ENCODE assay signal across 9 cellular contexts in genomic region chr6:88983532-88983931, GRCh38. TPM values are rescaled to one million over a fixed set of nuclear protein-coding genes. Genes with fewer than 3 reads are reported as not detected.
A peak's percentile ranks its signal among the peaks of the same experiment; 100 is the strongest.
DNase-seq lines count a peak whose midpoint lies in the region; ATAC-seq and TF ChIP-seq lines count a peak whose summit lies in the region.
"Had no signal": no experiment of that assay in that cellular context is flagged by ENCODE, and none has a peak within 500 bp of the region (broad histone marks: within the 10 kb centered on the region; RNA-seq: fewer than 3 reads in every experiment).

No MANE protein-coding gene starts in this region.

- H3K27me3 ChIP-seq in SJCRH30 (no peaks in the 10 kb centered on the region), gastroesophageal sphincter (no peaks in the 10 kb centered on the region), spleen (replicated peaks in 1 of 7) (no peaks in the 10 kb centered on the region)

- H3K4me1 ChIP-seq in SJCRH30 (peaks cover 3% of the 10 kb centered on the region; the same call in 1 of the 2 replicates), gastroesophageal sphincter (peaks cover 0 to 15% (median 5%) of the 10 kb centered on the region in 3 donors), spleen (peaks cover 0 to 12% (median 6%) of the 10 kb centered on the region in 6 donors)

- no peak overlapping the region for H3K27ac ChIP-seq in SJCRH30
- no peak overlapping the region for H3K27ac ChIP-seq in gastroesophageal sphincter
- H3K27ac ChIP-seq in spleen, result no peak overlapping the region

- ATAC-seq in gastroesophageal sphincter, result no peak
- no peak for ATAC-seq in HG03196 (IDR thresholded peaks at IDR 0.05; ENCODE audit: unreplicated experiment)
- no peak for ATAC-seq in GM18907 (IDR thresholded peaks at IDR 0.05; ENCODE audit: unreplicated experiment)

- no peak overlapping the region for H3K4me3 Mint-ChIP-seq in activated naive CD4-positive, alpha-beta T cell treated with anti-CD3 and anti-CD28 coated beads for 36 hours

- no peak overlapping the region for H3K27ac Mint-ChIP-seq in activated naive CD4-positive, alpha-beta T cell treated with anti-CD3 and anti-CD28 coated beads for 36 hours

- H3K4me1 Mint-ChIP-seq in activated naive CD4-positive, alpha-beta T cell treated with anti-CD3 and anti-CD28 coated beads for 36 hours (ENCODE audit: low read depth), result no peaks in the 10 kb centered on the region

- CTCF ChIA-PET in activated naive CD4-positive, alpha-beta T cell treated with anti-CD3 and anti-CD28 coated beads for 36 hours (lab: Charles Lee), result interaction anchor here (0.6 to 3.6 kb wide), 18 partner anchors 9 to 626 kb away, joined by 3 to 55 read pairs (median 5); partner anchors contain the start of genes PM20D2, PNRC1 and SRSF12

- no peaks in the 10 kb centered on the region for H3K27me3 Mint-ChIP-seq in activated naive CD4-positive, alpha-beta T cell treated with anti-CD3 and anti-CD28 coated beads for 36 hours (ENCODE audit: low read depth)

- DNase-seq in activated naive CD4-positive, alpha-beta T cell treated with anti-CD3 and anti-CD28 coated beads for 36 hours, result peak; percentile 25
- no peak for DNase-seq in activated naive CD4-positive, alpha-beta T cell (lab: John Stamatoyannopoulos, UW)
- DNase-seq in SJCRH30 (peak; percentile 17 to 57), spleen (no peak), GOT3 (lab: John Stamatoyannopoulos, UW) (no peak)

- TF ChIP-seq CTCF in gastroesophageal sphincter (IDR thresholded peaks at IDR 0.05) (peak in 3 of 4 experiments; percentile 11 to 52 (median 43)), spleen (IDR thresholded peaks at IDR 0.05 in 8 of 11, conservative IDR thresholded peaks at IDR 0.05 in 3 of 11) (peak in 9 of 11 experiments; percentile 20 to 58 (median 36))

- H3K9me3 ChIP-seq in SJCRH30 (replicated peaks) (no peaks in the 10 kb centered on the region), gastroesophageal sphincter (no peaks in the 10 kb centered on the region), spleen (no peaks in the 10 kb centered on the region)

- 11 to 13% methylated on average over 1 of the region's 4 CpGs for WGBS in gastroesophageal sphincter (ENCODE audit: low coverage in 1 of 2), 2 donors
- WGBS in spleen, 5 donors, result 69 to 89% (median 82%) methylated on average over 4 of the region's 4 CpGs

- H3K9me3 Mint-ChIP-seq in activated naive CD4-positive, alpha-beta T cell treated with anti-CD3 and anti-CD28 coated beads for 36 hours, result no peaks in the 10 kb centered on the region

- no peak for TF ChIP-seq EP300 in gastroesophageal sphincter (IDR thresholded peaks at IDR 0.05)

- H3K36me3 ChIP-seq in SJCRH30, result no peaks in the 10 kb centered on the region
- H3K36me3 ChIP-seq in gastroesophageal sphincter, result no peaks in the 10 kb centered on the region
- H3K36me3 ChIP-seq in spleen, result no peaks in the 10 kb centered on the region

- intact Hi-C loops in activated naive CD4-positive, alpha-beta T cell treated with anti-CD3 and anti-CD28 coated beads for 36 hours (cut with micrococcal nuclease), result loop anchor here (1.0 to 5.0 kb wide), 2 partner anchors 96 to 369 kb away; partner anchors contain the start of gene UBE2J1
- intact Hi-C loops in spleen (cut with DNase I; ENCODE audit: low total_unique reads), result loop anchor here (5.0 to 10.0 kb wide), 3 partner anchors 161 to 621 kb away; partner anchors contain the start of gene PM20D2

- no peak for TF ChIP-seq POLR2A in gastroesophageal sphincter (IDR thresholded peaks at IDR 0.05)
- no peak for TF ChIP-seq POLR2A in spleen (IDR thresholded peaks at IDR 0.05)

- H3K4me3 ChIP-seq in SJCRH30 (no peak overlapping the region), gastroesophageal sphincter (no peak overlapping the region), spleen (no peak overlapping the region)
- H3K4me3 ChIP-seq: skin epidermis had no signal

- no peaks in the 10 kb centered on the region for H3K36me3 Mint-ChIP-seq in activated naive CD4-positive, alpha-beta T cell treated with anti-CD3 and anti-CD28 coated beads for 36 hours (ENCODE audit: low read depth)

RNA-seq across cellular contexts. Expression of gene RNGTT, which starts 20.1 kb away (rescaled TPM):
- total RNA-seq in activated naive CD4-positive, alpha-beta T cell treated with anti-CD3 and anti-CD28 coated beads for 36 hours, result 10 to 100 TPM; 21.7 to 23.5 TPM
- 38.8 and 40.8 TPM in 2 replicates for total RNA-seq in SJCRH30 (2014; rRNA removed; shearing (Covaris generic))
- total RNA-seq in gastroesophageal sphincter (10 to 100 TPM; 12.2 to 17.5 (median 14.6) TPM), spleen (10 to 100 TPM; 16.5 to 27.1 (median 24.1) TPM)
- 10 to 100 TPM in 2 of 3 donors, 1 to 10 TPM in 1; 9.4 to 16.1 (median 10.4) TPM for polyA plus RNA-seq in spleen

Comparison
In these comparisons a context has a peak if more than half of its experiments do, and no peak if none do; other contexts are left out.
1. DNase-seq: peak in activated naive CD4-positive, alpha-beta T cell treated with anti-CD3 and anti-CD28 coated beads for 36 hours (single experiment) and SJCRH30 (2 of 2); none in activated naive CD4-positive, alpha-beta T cell (0 of 4), spleen (single experiment) and GOT3 (single experiment).